Comparison of ENCODE assay signal across 10 cellular contexts in the genomic region with DNA sequence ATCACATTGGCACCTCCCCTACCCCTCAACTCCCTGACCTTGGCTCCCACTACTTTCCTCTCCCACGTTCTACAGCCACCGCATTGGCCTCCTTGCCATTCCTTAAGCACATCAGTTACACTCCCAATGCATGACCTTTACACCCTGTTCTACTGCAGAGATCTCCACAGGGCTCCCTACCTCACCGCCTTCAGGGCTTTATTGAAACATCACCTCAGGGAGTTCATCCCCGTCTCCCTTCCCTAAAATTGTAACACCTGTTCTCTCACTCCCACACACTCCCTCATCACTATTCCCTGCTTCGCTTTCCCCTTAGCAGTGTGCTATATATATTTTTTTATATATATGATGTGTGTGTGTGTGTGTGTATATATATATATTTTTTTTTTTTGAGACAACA. TPM values are rescaled to one million over a fixed set of nuclear protein-coding genes. Genes with fewer than 3 reads are reported as not detected.
"Had no signal": no experiment of that assay in that cellular context is flagged by ENCODE, and none has a peak within 500 bp of the region (broad histone marks: within the 10 kb centered on the region; RNA-seq: fewer than 3 reads in every experiment).

No MANE protein-coding gene starts in this region.

- H3K4me3 ChIP-seq: K562 had no signal

- H3K4me2 ChIP-seq: KMS-11 had no signal

- DNase-seq: IMR-90, KBM-7, KG1 had no signal

- H3K4me3 Mint-ChIP-seq: IgD-negative memory B cell had no signal

- ATAC-seq: HepG2, K562 had no signal

- H3K27ac ChIP-seq: HL-60, KMS-11 had no signal

- H3K9me3 Mint-ChIP-seq: IgD-negative memory B cell had no signal

- H3K4me1 Mint-ChIP-seq: IgD-negative memory B cell had no signal

- H3K9ac ChIP-seq: KMS-11 had no signal

- H3K27ac Mint-ChIP-seq: IgD-negative memory B cell had no signal

RNA-seq across cellular contexts. Expression of a gene that starts 18.5 kb away (rescaled TPM):
- total RNA-seq: HT-29, HT1080, K562 had no signal
- polyA plus RNA-seq: IgD-negative memory B cell, K562 had no signal
